Comparison of ENCODE assay signal across 9 cellular contexts in genomic region chr3:9420850-9421549, GRCh38. TPM values are rescaled to one million over a fixed set of nuclear protein-coding genes. Genes with fewer than 3 reads are reported as not detected.
DNase-seq lines count a peak whose midpoint lies in the region; ATAC-seq and TF ChIP-seq lines count a peak whose summit lies in the region.
"Had no signal": no experiment of that assay in that cellular context is flagged by ENCODE, and none has a peak within 500 bp of the region (broad histone marks: within the 10 kb centered on the region; RNA-seq: fewer than 3 reads in every experiment).

No MANE protein-coding gene starts in this region.

- H3K4me3 ChIP-seq in PC-3 (ENCODE audit: low read length) (no peak overlapping the region), parathyroid adenoma (ENCODE audit: low read depth, low read length) (no peak overlapping the region)

- H3K4me2 ChIP-seq in PC-3 (ENCODE audit: low read length) (peak overlapping the region; percentile 22), parathyroid adenoma (ENCODE audit: low read length) (no peak overlapping the region)

- intact Hi-C loops in PC-3 (cut with micrococcal nuclease), result no loop called here
- intact Hi-C loops in dendritic cell treated with granulocyte-macrophage colony-stimulating factor and Interleukin-4, amounts not matched to agents 40 ng/mL and 50 ng/mL, for 4 days (cut with micrococcal nuclease), result loop anchor here (5.0 kb wide), 1 partner anchor 69 kb away; no protein-coding TSS in a partner anchor

- CTCF ChIA-PET in PC-3 (lab: Charles Lee), result interaction anchor here (0.6 to 1.2 kb wide), 3 partner anchors 19 to 119 kb away, joined by 4 to 5 read pairs (median 4); no protein-coding TSS in a partner anchor

- H3K9me3 ChIP-seq in PC-3 (ENCODE audit: low read length) (no peaks in the 10 kb centered on the region), parathyroid adenoma (ENCODE audit: control insufficient read depth, low read length) (no peaks in the 10 kb centered on the region)

- no peak overlapping the region for H3K9ac ChIP-seq in PC-3 (ENCODE audit: low read length)
- H3K9ac ChIP-seq in parathyroid adenoma, result no peak overlapping the region

- H3K4me1 ChIP-seq in PC-3 (ENCODE audit: insufficient read depth, low read length) (peaks cover 40% of the 10 kb centered on the region), parathyroid adenoma (peaks cover 24% of the 10 kb centered on the region)

- POLR2A ChIA-PET in PC-3 (lab: Charles Lee; ENCODE audit: unreplicated experiment), result interaction anchor here (0.5 to 1.5 kb wide), 2 partner anchors 24 to 33 kb away, joined by 11 to 50 read pairs; partner anchors contain the start of gene SETD5

- no peak overlapping the region for H3K4me3 Mint-ChIP-seq in dendritic cell treated with granulocyte-macrophage colony-stimulating factor and Interleukin-4, amounts not matched to agents 40 ng/mL and 50 ng/mL, for 4 days

- peak overlapping the region; percentile 51 for H3K27ac Mint-ChIP-seq in dendritic cell treated with granulocyte-macrophage colony-stimulating factor and Interleukin-4, amounts not matched to agents 40 ng/mL and 50 ng/mL, for 4 days

- H3F3A ChIP-seq in PC-3 (ENCODE audit: low read length, unreplicated experiment), result peaks cover 25% of the 10 kb centered on the region

- H3K27me3 ChIP-seq in PC-3 (ENCODE audit: low read length) (no peaks in the 10 kb centered on the region), parathyroid adenoma (ENCODE audit: control insufficient read depth, insufficient read depth, low read length) (no peaks in the 10 kb centered on the region)

- H3K9me2 ChIP-seq in PC-3 (replicated peaks; ENCODE audit: low read length), result no peaks in the 10 kb centered on the region

- no peaks in the 10 kb centered on the region for H3K27me3 Mint-ChIP-seq in dendritic cell treated with granulocyte-macrophage colony-stimulating factor and Interleukin-4, amounts not matched to agents 40 ng/mL and 50 ng/mL, for 4 days

- H2AFZ ChIP-seq in PC-3 (ENCODE audit: low read length) (no peak overlapping the region), parathyroid adenoma (no peak overlapping the region)

- H3K79me2 ChIP-seq in PC-3 (ENCODE audit: low read length) (peaks cover 94% of the 10 kb centered on the region), parathyroid adenoma (peaks cover 37% of the 10 kb centered on the region)

- DNase-seq in ELR (ENCODE audit: low read depth), result peak; percentile 54
- DNase-seq in PC-3, result peak; percentile 60
- no peak for DNase-seq in NCI-H82 (lab: John Stamatoyannopoulos, UW)
- DNase-seq in stimulated activated CD8-positive, alpha-beta memory T cell treated with anti-CD3 and anti-CD28 coated beads, Interleukin-4, amount 100 ng/mL, for 48 hours, result no peak
- DNase-seq in inferior parietal cortex (ENCODE audit: extremely low spot score), result no peak
- DNase-seq: occipital lobe had no signal

- BruUV-seq in PC-3 (replicated peaks; lab: Mats Ljungman, UMichigan), result no TSS peak

- H3K36me3 ChIP-seq in PC-3 (ENCODE audit: low read depth, low read length) (peaks cover 13% of the 10 kb centered on the region; the same call in 1 of the 2 replicates), parathyroid adenoma (ENCODE audit: control insufficient read depth, insufficient read depth, low read length) (no peaks in the 10 kb centered on the region)

- ATAC-seq in PC-3, result peak; percentile 15
- no peak for ATAC-seq in HG03442 (IDR thresholded peaks at IDR 0.05; ENCODE audit: unreplicated experiment)

- peaks cover 30% of the 10 kb centered on the region for H3K4me1 Mint-ChIP-seq in dendritic cell treated with granulocyte-macrophage colony-stimulating factor and Interleukin-4, amounts not matched to agents 40 ng/mL and 50 ng/mL, for 4 days (ENCODE audit: low read depth)

- H3K27ac ChIP-seq in PC-3 (ENCODE audit: low read length) (peak overlapping the region; percentile 12), parathyroid adenoma (peak overlapping the region; percentile 13)

- peaks cover 45% of the 10 kb centered on the region for H4K20me1 ChIP-seq in PC-3 (ENCODE audit: low read length)

- TF ChIP-seq CTCF in PC-3 (conservative IDR thresholded peaks at IDR 0.05; ENCODE audit: low read depth, low read length), result no peak
- TF ChIP-seq CTCF in parathyroid adenoma (IDR thresholded peaks at IDR 0.05), result no peak

- peaks cover 46% of the 10 kb centered on the region for H3K36me3 Mint-ChIP-seq in dendritic cell treated with granulocyte-macrophage colony-stimulating factor and Interleukin-4, amounts not matched to agents 40 ng/mL and 50 ng/mL, for 4 days (ENCODE audit: low read depth)

- no peaks in the 10 kb centered on the region for H3K9me3 Mint-ChIP-seq in dendritic cell treated with granulocyte-macrophage colony-stimulating factor and Interleukin-4, amounts not matched to agents 40 ng/mL and 50 ng/mL, for 4 days

RNA-seq across cellular contexts. Expression of gene SETD5, which starts 23.6 kb away (rescaled TPM):
- total RNA-seq in PC-3 (2014; rRNA removed), result 64.9 and 74.9 TPM in 2 replicates

RNA-seq across cellular contexts. Expression of gene THUMPD3, which starts 58.1 kb away (rescaled TPM):
- 45.3 and 65.5 TPM in 2 replicates for total RNA-seq in PC-3 (2014; rRNA removed)

Comparison
In these comparisons a context has a peak if more than half of its experiments do, and no peak if none do; other contexts are left out.
1. DNase-seq: peak in ELR (single experiment) and PC-3 (single experiment); none in NCI-H82 (single experiment), stimulated activated CD8-positive, alpha-beta memory T cell treated with anti-CD3 and anti-CD28 coated beads, Interleukin-4, amount 100 ng/mL, for 48 hours (single experiment) and inferior parietal cortex (single experiment).